19 cellular contexts compared by ENCODE assay signal in genomic region chr1:7678491-7679158, GRCh38.
DNase-seq lines count a peak whose midpoint lies in the region; ATAC-seq and TF ChIP-seq lines count a peak whose summit lies in the region.
"Had no signal": no experiment of that assay in that cellular context is flagged by ENCODE, and none has a peak within 500 bp of the region (broad histone marks: within the 10 kb centered on the region; RNA-seq: fewer than 3 reads in every experiment).

No MANE protein-coding gene starts in this region.

- CTCF ChIA-PET in RWPE1 (lab: Yijun Ruan, JAX) = interaction anchor here (0.6 to 6.2 kb wide), 4 partner anchors 10 to 976 kb away, joined by 3 to 48 read pairs (median 4); no protein-coding TSS in a partner anchor

- TF ChIP-seq EP300 in stomach (IDR thresholded peaks at IDR 0.05) = no peak

- peaks cover 7% of the 10 kb centered on the region for H3K27me3 Mint-ChIP-seq in activated T-cell treated with anti-CD3 and anti-CD28 coated beads, Interleukin-2, amount 50 U/mL, for 72 hours (ENCODE audit: low read depth)
- no peaks in the 10 kb centered on the region for H3K27me3 Mint-ChIP-seq in activated T-cell treated with anti-CD3 and anti-CD28 coated beads, Interleukin-2, amount 50 U/mL, for 24 hours

- intact Hi-C loops in colonic mucosa (cut with DNase I) = no loop called here
- intact Hi-C loops in stomach (cut with DNase I; ENCODE audit: low total_unique reads) = no loop called here

- H3K36me3 Mint-ChIP-seq in activated T-cell treated with anti-CD3 and anti-CD28 coated beads, Interleukin-2, amount 50 U/mL, for 72 hours (ENCODE audit: insufficient read depth in 2 of 2) = no peaks in the 10 kb centered on the region
- no peaks in the 10 kb centered on the region for H3K36me3 Mint-ChIP-seq in activated T-cell treated with anti-CD3 and anti-CD28 coated beads, Interleukin-2, amount 50 U/mL, for 24 hours (ENCODE audit: low read depth)

- TF ChIP-seq CTCF in colonic mucosa (IDR thresholded peaks at IDR 0.05) (no peak), stomach (IDR thresholded peaks at IDR 0.05) (no peak), RWPE1 (conservative IDR thresholded peaks at IDR 0.05; ENCODE audit: low read depth) (no peak)

- no peak overlapping the region for H3K4me3 ChIP-seq in colonic mucosa
- peak overlapping the region in 1 of 2 donors; percentile 22 for H3K4me3 ChIP-seq in mucosa of rectum (ENCODE audit: low read length in 2 of 2)
- H3K4me3 ChIP-seq in stomach = no peak overlapping the region
- H3K4me3 ChIP-seq: ascending aorta, coronary artery, Peyer's patch, thoracic aorta had no signal

- H3K9me3 Mint-ChIP-seq in activated T-cell treated with anti-CD3 and anti-CD28 coated beads, Interleukin-2, amount 50 U/mL, for 72 hours = no peaks in the 10 kb centered on the region
- H3K9me3 Mint-ChIP-seq in activated T-cell treated with anti-CD3 and anti-CD28 coated beads, Interleukin-2, amount 50 U/mL, for 24 hours = no peaks in the 10 kb centered on the region
- H3K9me3 Mint-ChIP-seq: activated CD4-positive, alpha-beta T cell treated with anti-CD3 and anti-CD28 coated beads, Interleukin-2, amount 10 ng/mL, durations not matched to agents 24 days and 14 days had no signal

- no peaks in the 10 kb centered on the region for H3K4me1 ChIP-seq in colonic mucosa
- H3K4me1 ChIP-seq in mucosa of rectum (ENCODE audit: control insufficient read depth in 2 of 2, insufficient read depth in 2 of 2, low read length in 2 of 2) = peaks cover 15 to 21% of the 10 kb centered on the region in 2 donors
- peaks cover 15 to 33% (median 23%) of the 10 kb centered on the region in 4 donors for H3K4me1 ChIP-seq in stomach

- H3K9me3 ChIP-seq in colonic mucosa = no peaks in the 10 kb centered on the region
- H3K9me3 ChIP-seq in mucosa of rectum (ENCODE audit: control insufficient read depth in 2 of 2, low read length in 2 of 2) = no peaks in the 10 kb centered on the region
- no peaks in the 10 kb centered on the region for H3K9me3 ChIP-seq in stomach
- H3K9me3 ChIP-seq: ascending aorta, Peyer's patch, SK-N-SH, thoracic aorta had no signal

- H3K9ac ChIP-seq in colonic mucosa (ENCODE audit: low read depth in 2 of 2, low read length in 2 of 2) = no peak overlapping the region
- H3K9ac ChIP-seq in mucosa of rectum (ENCODE audit: low read depth in 1 of 2, low read length in 2 of 2) = peak overlapping the region in 1 of 2 donors; percentile 30
- H3K9ac ChIP-seq: SK-N-SH had no signal

- no peak for DNase-seq in activated T-cell treated with anti-CD3 and anti-CD28 coated beads, Interleukin-2, amount 50 U/mL, for 72 hours
- no peak for DNase-seq in activated T-cell treated with anti-CD3 and anti-CD28 coated beads, Interleukin-2, amount 50 U/mL, for 24 hours
- DNase-seq in colonic mucosa (peak; percentile 73), stomach (peak; percentile 45), NCI-H1092 treated with DMSO at 0.1 percent for 48 hours (lab: John Stamatoyannopoulos, UW) (no peak), RWPE1 (ENCODE audit: low spot score) (no peak)
- DNase-seq: activated CD4-positive, alpha-beta T cell treated with anti-CD3 and anti-CD28 coated beads, Interleukin-2, amount 10 ng/mL, durations not matched to agents 24 days and 14 days; activated CD8-positive, alpha-beta memory T cell treated with anti-CD3 and anti-CD28 coated beads, Interleukin-2, amount 50 U/mL, for 4 hours; DMS79 treated with DMSO at 0.1 percent for 48 hours; foreskin melanocyte; Peyer's patch; SK-N-SH; stimulated activated CD4-positive, alpha-beta T cell treated with anti-CD3 and anti-CD28 coated beads, Interleukin-12 subunit alpha, Interleukin-12 subunit beta, amount 100 ng/mL, for 4 hours had no signal

- no peak overlapping the region for H3K27ac ChIP-seq in colonic mucosa
- peak overlapping the region; percentile 20 to 23 for H3K27ac ChIP-seq in mucosa of rectum (ENCODE audit: low read depth in 2 of 2, low read length in 2 of 2)
- H3K27ac ChIP-seq in stomach = peak overlapping the region in 3 of 5 donors; percentile 18 to 72 (median 49)
- no peak overlapping the region for H3K27ac ChIP-seq in RWPE1
- H3K27ac ChIP-seq: ascending aorta, C4-2B, coronary artery, thoracic aorta had no signal

- POLR2A ChIA-PET in RWPE1 (lab: Yijun Ruan, JAX; ENCODE audit: low non-redundant PET) = no interaction called here

- no peaks in the 10 kb centered on the region for H3K27me3 ChIP-seq in colonic mucosa
- H3K27me3 ChIP-seq in mucosa of rectum (ENCODE audit: control insufficient read depth in 2 of 2, insufficient read depth in 2 of 2, low read length in 2 of 2) = no peaks in the 10 kb centered on the region
- peaks cover 0 to 17% (median 0%) of the 10 kb centered on the region in 3 donors for H3K27me3 ChIP-seq in stomach
- H3K27me3 ChIP-seq: ascending aorta, Peyer's patch had no signal

- WGBS in stomach, 5 donors = 58 to 78% (median 62%) methylated on average over 9 of the region's 9 CpGs

- no peak for TF ChIP-seq POLR2A in stomach (IDR thresholded peaks at IDR 0.05)

- H3K36me3 ChIP-seq in colonic mucosa (no peaks in the 10 kb centered on the region), mucosa of rectum (ENCODE audit: control insufficient read depth in 2 of 2, insufficient read depth in 2 of 2, low read length in 2 of 2) (no peaks in the 10 kb centered on the region), stomach (no peaks in the 10 kb centered on the region)
- H3K36me3 ChIP-seq: ascending aorta, Peyer's patch, thoracic aorta had no signal

- H3K27ac Mint-ChIP-seq in activated T-cell treated with anti-CD3 and anti-CD28 coated beads, Interleukin-2, amount 50 U/mL, for 72 hours = no peak overlapping the region
- no peak overlapping the region for H3K27ac Mint-ChIP-seq in activated T-cell treated with anti-CD3 and anti-CD28 coated beads, Interleukin-2, amount 50 U/mL, for 24 hours
- H3K27ac Mint-ChIP-seq: activated CD4-positive, alpha-beta T cell treated with anti-CD3 and anti-CD28 coated beads, Interleukin-2, amount 10 ng/mL, durations not matched to agents 24 days and 14 days had no signal

- ATAC-seq in activated T-cell treated with anti-CD3 and anti-CD28 coated beads, Interleukin-2, amount 50 U/mL, for 72 hours (replicated peaks in 1 of 2) = no peak
- ATAC-seq in HG02852 (IDR thresholded peaks at IDR 0.05; ENCODE audit: unreplicated experiment) = no peak

- H3K4me1 Mint-ChIP-seq in activated T-cell treated with anti-CD3 and anti-CD28 coated beads, Interleukin-2, amount 50 U/mL, for 72 hours (ENCODE audit: low read depth) = no peaks in the 10 kb centered on the region
- H3K4me1 Mint-ChIP-seq in activated T-cell treated with anti-CD3 and anti-CD28 coated beads, Interleukin-2, amount 50 U/mL, for 24 hours (ENCODE audit: low read depth) = peaks cover 1% of the 10 kb centered on the region
- H3K4me1 Mint-ChIP-seq: activated CD4-positive, alpha-beta T cell treated with anti-CD3 and anti-CD28 coated beads, Interleukin-2, amount 10 ng/mL, durations not matched to agents 24 days and 14 days had no signal

- peak overlapping the region; percentile 39 to 65 for H3K4me3 Mint-ChIP-seq in activated T-cell treated with anti-CD3 and anti-CD28 coated beads, Interleukin-2, amount 50 U/mL, for 72 hours
- no peak overlapping the region for H3K4me3 Mint-ChIP-seq in activated T-cell treated with anti-CD3 and anti-CD28 coated beads, Interleukin-2, amount 50 U/mL, for 24 hours
- H3K4me3 Mint-ChIP-seq: activated CD4-positive, alpha-beta T cell treated with anti-CD3 and anti-CD28 coated beads, Interleukin-2, amount 10 ng/mL, durations not matched to agents 24 days and 14 days had no signal

Comparison
In these comparisons a context has a peak if more than half of its experiments do, and no peak if none do; other contexts are left out.
1. DNase-seq: peak in colonic mucosa (single experiment) and stomach (single experiment); none in activated T-cell treated with anti-CD3 and anti-CD28 coated beads, Interleukin-2, amount 50 U/mL, for 72 hours (0 of 2), activated T-cell treated with anti-CD3 and anti-CD28 coated beads, Interleukin-2, amount 50 U/mL, for 24 hours (single experiment), NCI-H1092 treated with DMSO at 0.1 percent for 48 hours (single experiment) and RWPE1 (single experiment).
2. H3K27ac ChIP-seq: peak in mucosa of rectum (2 of 2) and stomach (3 of 5); none in colonic mucosa (single experiment) and RWPE1 (single experiment).